ENCODE assay signal across 19 cellular contexts in the genomic region with DNA sequence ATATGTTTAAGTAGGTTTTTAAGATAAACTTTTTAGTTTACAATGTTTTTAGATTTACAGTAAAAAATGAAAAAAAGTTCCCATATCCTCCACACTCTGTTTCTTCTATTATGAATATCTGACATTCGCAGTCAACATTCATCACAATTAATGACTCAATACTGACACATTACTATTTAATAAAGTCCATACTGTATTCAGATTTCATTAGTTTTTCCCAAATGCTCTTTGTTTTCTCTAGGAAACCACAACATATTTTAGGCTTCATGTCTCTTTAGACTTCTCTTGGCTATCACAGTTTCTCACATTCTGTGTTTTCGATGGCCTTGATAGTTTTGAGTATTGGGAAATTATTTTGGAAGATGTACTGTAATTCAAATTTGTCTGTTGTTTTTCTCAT.
"Had no signal": no experiment of that assay in that cellular context is flagged by ENCODE, and none has a peak within 500 bp of the region (broad histone marks: within the 10 kb centered on the region; RNA-seq: fewer than 3 reads in every experiment).

No MANE protein-coding gene starts in this region.

- DNase-seq: effector memory CD4-positive, alpha-beta T cell; glutamatergic neuron; left cardiac atrium; left ventricle myocardium superior; mesendoderm; naive B cell; occipital lobe; pancreas; right cardiac atrium; stimulated activated CD4-positive, alpha-beta T cell treated with anti-CD3 and anti-CD28 coated beads, Interleukin-4, amount 100 ng/mL, for 1 hour; stimulated activated CD8-positive, alpha-beta memory T cell treated with anti-CD3 and anti-CD28 coated beads, Interleukin-4, amount 100 ng/mL, for 48 hours; stimulated activated naive CD8-positive, alpha-beta T cell treated with anti-CD3 and anti-CD28 coated beads, Interleukin-15, Interleukin-2, amounts not matched to agents 100 U/mL and 50 U/mL, for 24 hours; thyroid gland had no signal

- H3K27me3 ChIP-seq: gastroesophageal sphincter, pancreas, suprapubic skin, thyroid gland had no signal

- H3K4me3 ChIP-seq: gastroesophageal sphincter, lung, pancreas, smooth muscle cell, suprapubic skin, thyroid gland had no signal

- FAIRE-seq: keratinocyte, pancreas, urothelium cell line had no signal

- H3K4me1 ChIP-seq: pancreas had no signal

- H3K9me3 ChIP-seq: gastroesophageal sphincter, pancreas, suprapubic skin, thyroid gland had no signal

- H3K4me2 ChIP-seq: smooth muscle cell had no signal

- H3K27ac ChIP-seq: gastroesophageal sphincter, pancreas, suprapubic skin, thyroid gland had no signal

- H3K36me3 ChIP-seq: gastroesophageal sphincter, pancreas, suprapubic skin, thyroid gland had no signal
